ENCODE assay signal across 15 cellular contexts in genomic region chr9:134779640-134780039, GRCh38.
"Had no signal": no experiment of that assay in that cellular context is flagged by ENCODE, and none has a peak within 500 bp of the region (broad histone marks: within the 10 kb centered on the region; RNA-seq: fewer than 3 reads in every experiment).

No MANE protein-coding gene starts in this region.

- H3K4me3 Mint-ChIP-seq: dendritic cell treated with granulocyte-macrophage colony-stimulating factor and Interleukin-4, amounts not matched to agents 40 ng/mL and 50 ng/mL, for 4 days; effector memory CD8-positive, alpha-beta T cell; naive thymus-derived CD4-positive, alpha-beta T cell; nephron progenitor cell had no signal

- DNase-seq: effector memory CD8-positive, alpha-beta T cell; kidney glomerular epithelial cell; naive thymus-derived CD4-positive, alpha-beta T cell; stimulated activated CD4-positive, alpha-beta T cell treated with anti-CD3 and anti-CD28 coated beads, Interleukin-12 subunit alpha, Interleukin-12 subunit beta, amount 100 ng/mL, for 4 hours; stimulated activated naive CD4-positive, alpha-beta T cell had no signal

- H3K27me3 ChIP-seq: heart right ventricle, ovary, right atrium auricular region, sigmoid colon, stomach, transverse colon had no signal

- H3K27ac ChIP-seq: heart right ventricle, ovary, right atrium auricular region, skin epidermis, thoracic aorta, transverse colon had no signal

- H3K27ac Mint-ChIP-seq: dendritic cell treated with granulocyte-macrophage colony-stimulating factor and Interleukin-4, amounts not matched to agents 40 ng/mL and 50 ng/mL, for 4 days; effector memory CD8-positive, alpha-beta T cell; naive thymus-derived CD4-positive, alpha-beta T cell; nephron progenitor cell had no signal

- H3K27me3 Mint-ChIP-seq: naive thymus-derived CD4-positive, alpha-beta T cell had no signal

- H3K36me3 ChIP-seq: ovary, right atrium auricular region, transverse colon had no signal

- H3K9me3 Mint-ChIP-seq: dendritic cell treated with granulocyte-macrophage colony-stimulating factor and Interleukin-4, amounts not matched to agents 40 ng/mL and 50 ng/mL, for 4 days; effector memory CD8-positive, alpha-beta T cell; nephron progenitor cell had no signal

- H3K36me3 Mint-ChIP-seq: naive thymus-derived CD4-positive, alpha-beta T cell had no signal

- H3K9me3 ChIP-seq: heart right ventricle, ovary, right atrium auricular region, sigmoid colon, stomach, thoracic aorta, transverse colon had no signal

- H3K4me3 ChIP-seq: heart right ventricle, ovary, right atrium auricular region, sigmoid colon, skin epidermis, stomach, thoracic aorta, transverse colon had no signal
